30 cellular contexts compared by ENCODE assay signal in the genomic region with DNA sequence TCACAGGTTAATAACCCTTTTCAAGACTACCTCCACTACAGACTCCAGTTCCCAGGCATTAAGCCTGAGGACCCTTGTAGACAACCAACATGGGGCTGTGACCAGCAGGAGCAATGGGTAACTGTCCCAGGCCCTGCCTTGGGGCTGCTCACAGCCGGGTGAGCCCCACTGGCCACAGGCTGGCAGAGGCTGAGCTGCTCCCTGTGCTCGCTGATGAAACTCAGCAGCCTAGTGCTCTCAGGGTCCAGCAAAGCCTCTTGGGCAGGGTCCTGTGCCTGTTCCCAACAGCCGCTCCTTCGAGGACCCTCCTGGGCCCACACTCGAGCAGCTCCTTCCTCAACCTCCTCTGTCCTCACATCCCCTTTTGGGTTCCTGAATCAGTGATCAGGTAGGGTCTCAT.
"Had no signal": no experiment of that assay in that cellular context is flagged by ENCODE, and none has a peak within 500 bp of the region (broad histone marks: within the 10 kb centered on the region; RNA-seq: fewer than 3 reads in every experiment).

No MANE protein-coding gene starts in this region.

- H2AFZ ChIP-seq: neural progenitor cell had no signal

- H3K9me3 ChIP-seq: colonic mucosa, gastroesophageal sphincter, heart left ventricle, left lung, prostate gland, right atrium auricular region, suprapubic skin had no signal

- ATAC-seq: esophagus mucosa; foreskin keratinocyte; gastroesophageal sphincter; heart left ventricle; left cardiac atrium; naive thymus-derived CD4-positive, alpha-beta T cell; sciatic nerve; stimulated activated naive CD8-positive, alpha-beta T cell treated with anti-CD3 and anti-CD28 coated beads, Interleukin-15, amount 100 ng/mL, for 72 hours had no signal

- H3K36me3 ChIP-seq: colonic mucosa, gastroesophageal sphincter, heart left ventricle, left lung, neural progenitor cell, prostate gland, right atrium auricular region, suprapubic skin had no signal

- H3K4me2 ChIP-seq: neural progenitor cell, smooth muscle cell had no signal

- H3K4me3 ChIP-seq: colonic mucosa, gastroesophageal sphincter, heart left ventricle, left lung, neural progenitor cell, prostate gland, right atrium auricular region, smooth muscle cell, suprapubic skin had no signal

- H3K27ac ChIP-seq: colonic mucosa, epithelial cell of prostate, foreskin keratinocyte, gastroesophageal sphincter, heart left ventricle, left lung, neural progenitor cell, prostate gland, right atrium auricular region, suprapubic skin had no signal

- DNase-seq: effector CD8-positive, alpha-beta T cell; endodermal cell; foreskin keratinocyte; heart left ventricle; hippocampal formation; left cardiac atrium; left lung; mammary epithelial cell; mesendoderm; midbrain; naive thymus-derived CD4-positive, alpha-beta T cell; nucleus accumbens; stimulated activated CD4-positive, alpha-beta T cell treated with anti-CD3 and anti-CD28 coated beads, Interleukin-12 subunit alpha, Interleukin-12 subunit beta, amount 100 ng/mL, for 4 hours; stimulated activated CD4-positive, alpha-beta T cell treated with anti-CD3 and anti-CD28 coated beads, Interleukin-1b, Interleukin-23, amount 100 ng/mL, for 48 hours; stimulated activated CD4-positive, alpha-beta T cell treated with anti-CD3 and anti-CD28 coated beads, Interleukin-4, amount 100 ng/mL, for 1 hour; stimulated activated CD8-positive, alpha-beta memory T cell treated with anti-CD3 and anti-CD28 coated beads, Interleukin-4, amount 100 ng/mL, for 48 hours; stimulated activated naive CD4-positive, alpha-beta T cell; stimulated activated naive CD8-positive, alpha-beta T cell treated with anti-CD3 and anti-CD28 coated beads, Interleukin-15, amount 100 ng/mL, for 72 hours; trophoblast cell had no signal

- H3K27me3 ChIP-seq: colonic mucosa, right atrium auricular region had no signal

- H3K4me1 ChIP-seq: colonic mucosa, foreskin keratinocyte, gastroesophageal sphincter, heart left ventricle, prostate gland, right atrium auricular region, suprapubic skin had no signal

- FAIRE-seq: islet of Langerhans had no signal

- H3K9ac ChIP-seq: neural progenitor cell had no signal
